In the genomic region with DNA sequence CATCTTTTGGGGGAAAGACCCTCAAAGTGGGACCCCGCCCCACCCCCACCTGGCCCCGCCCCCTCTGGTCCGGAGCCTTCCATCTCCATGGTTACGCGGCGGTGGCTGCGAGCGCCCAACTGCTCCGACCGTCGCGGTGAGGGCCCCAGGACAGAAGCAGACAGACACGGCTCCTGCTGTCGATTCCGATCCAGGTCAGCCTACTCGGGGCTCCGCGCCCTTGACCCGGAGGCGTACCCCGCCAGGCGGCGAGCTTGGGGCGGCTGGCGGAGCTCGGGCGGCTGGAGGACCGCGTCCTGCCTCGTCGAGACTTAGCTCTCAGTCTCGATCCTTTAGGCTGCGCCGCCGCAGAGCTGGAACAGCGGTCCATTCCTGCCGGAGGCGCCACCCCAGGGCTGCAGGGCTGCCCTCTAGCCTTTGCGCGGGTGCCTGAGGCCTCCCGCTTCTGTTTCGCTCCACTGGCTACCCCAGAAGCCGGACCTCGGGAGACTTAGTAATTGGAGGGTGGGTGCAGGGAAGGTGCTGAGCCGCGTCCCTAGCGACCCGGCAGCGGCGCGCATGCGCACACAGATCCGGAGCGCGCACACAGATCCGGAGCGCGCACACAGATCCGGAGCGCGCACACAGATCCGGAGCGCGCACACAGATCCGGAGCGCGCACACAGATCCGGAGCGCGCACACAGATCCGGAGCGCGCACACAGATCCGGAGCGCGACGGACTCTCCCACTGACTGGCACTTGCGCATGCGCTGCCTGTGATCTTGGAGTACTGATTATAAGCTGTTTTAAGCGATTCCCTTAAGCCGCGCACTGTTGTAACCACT, we compare ENCODE assay signal across 8 cellular contexts. TPM values are rescaled to one million over a fixed set of nuclear protein-coding genes. Genes with fewer than 3 reads are reported as not detected.
DNase-seq lines count a peak whose midpoint lies in the region; ATAC-seq and TF ChIP-seq lines count a peak whose summit lies in the region.

A gene with protein sequence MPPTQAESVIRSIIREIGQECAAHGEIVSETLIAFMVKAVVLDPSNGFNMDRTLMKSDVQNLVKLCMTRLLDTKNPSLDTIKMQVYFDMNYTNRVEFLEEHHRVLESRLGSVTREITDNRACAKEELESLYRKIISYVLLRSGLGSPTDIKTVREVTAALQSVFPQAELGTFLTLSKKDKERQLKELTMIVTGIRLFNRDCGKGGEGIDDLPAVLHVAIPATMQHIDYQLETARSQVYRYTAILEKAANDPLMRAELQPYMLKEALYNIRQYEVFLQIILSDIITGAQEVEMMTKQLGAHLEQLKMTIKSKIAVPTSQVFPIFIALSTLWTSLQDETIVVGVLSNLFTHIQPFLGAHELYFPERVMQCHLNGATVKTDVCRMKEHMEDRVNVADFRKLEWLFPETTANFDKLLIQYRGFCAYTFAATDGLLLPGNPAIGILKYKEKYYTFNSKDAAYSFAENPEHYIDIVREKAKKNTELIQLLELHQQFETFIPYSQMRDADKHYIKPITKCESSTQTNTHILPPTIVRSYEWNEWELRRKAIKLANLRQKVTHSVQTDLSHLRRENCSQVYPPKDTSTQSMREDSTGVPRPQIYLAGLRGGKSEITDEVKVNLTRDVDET (plus strand): TSS at position 77 of the 825 bp plus-strand sequence. CDS start 1,868 bp downstream, outside the sequence.

- H3K27ac Mint-ChIP-seq in endodermal cell, result peak within 1 kb of the TSS; percentile 87
- peak within 1 kb of the TSS; percentile 94 for H3K27ac Mint-ChIP-seq in mesothelial cell of epicardium

- TF ChIP-seq CTCF in endodermal cell (conservative IDR thresholded peaks at IDR 0.05), result peak; percentile 44
- TF ChIP-seq CTCF in mesothelial cell of epicardium (IDR thresholded peaks at IDR 0.05; ENCODE audit: unreplicated experiment), result no peak

- peaks cover 7% of the 10 kb centered on the region for H3K27me3 ChIP-seq in endodermal cell (ENCODE audit: control insufficient read depth, insufficient read depth, low read length, poor library complexity, severe bottlenecking)

- H3K27me3 Mint-ChIP-seq in endodermal cell (ENCODE audit: insufficient read depth) (peaks cover 12% of the 10 kb centered on the region), mesothelial cell of epicardium (ENCODE audit: low read depth) (no peaks in the 10 kb centered on the region)

- DNase-seq in COR-L47 (lab: John Stamatoyannopoulos, UW) (peak; percentile 85), HT1080 (ENCODE audit: low read depth) (peak; percentile 81), NOMO-1 treated with DMSO at 0.1 percent for 48 hours (lab: John Stamatoyannopoulos, UW; ENCODE audit: unreplicated experiment) (peak; percentile 77), endodermal cell (peak; percentile 93), mesothelial cell of epicardium (ENCODE audit: low spot score in 2 of 2, unreplicated experiment in 2 of 2) (peak; percentile 71 to 85)
- DNase-seq in activated CD8-positive, alpha-beta memory T cell treated with anti-CD3 and anti-CD28 coated beads, Interleukin-2, amount 50 U/mL, for 24 hours (ENCODE audit: extremely low read depth), result peak; percentile 33
- peak; percentile 44 for DNase-seq in stimulated activated CD8-positive, alpha-beta memory T cell treated with anti-CD3 and anti-CD28 coated beads, Interleukin-15, amount 100 ng/mL, for 24 hours (ENCODE audit: low read depth)

- H3K36me3 Mint-ChIP-seq in endodermal cell (ENCODE audit: low read depth), result no peaks in the 10 kb centered on the region
- H3K36me3 Mint-ChIP-seq in mesothelial cell of epicardium, result no peaks in the 10 kb centered on the region

- peak within 1 kb of the TSS; percentile 92 for H3K4me3 ChIP-seq in endodermal cell (ENCODE audit: low read length)

- ATAC-seq in GM21367 (IDR thresholded peaks at IDR 0.05; ENCODE audit: unreplicated experiment), result peak; percentile 78

- 0 to 1% methylated on average over 33 to 76 of the region's 82 CpGs for WGBS in endodermal cell (ENCODE audit: insufficient coverage in 1 of 2, insufficient read length in 1 of 2), 2 experiments

- H3K4me1 Mint-ChIP-seq in endodermal cell, result peaks cover 2% of the 10 kb centered on the region
- H3K4me1 Mint-ChIP-seq in mesothelial cell of epicardium, result peaks cover 5% of the 10 kb centered on the region

- peak within 1 kb of the TSS; percentile 82 for H3K9ac ChIP-seq in endodermal cell (ENCODE audit: extremely low read depth, low read length, poor library complexity, severe bottlenecking)

- no peaks in the 10 kb centered on the region for H3K4me1 ChIP-seq in endodermal cell (ENCODE audit: control insufficient read depth, insufficient read depth, low read length)

- peak within 1 kb of the TSS; percentile 89 for H3K27ac ChIP-seq in endodermal cell (ENCODE audit: low read depth, low read length)

- peak within 1 kb of the TSS; percentile 69 for H3K4me3 Mint-ChIP-seq in endodermal cell
- H3K4me3 Mint-ChIP-seq in mesothelial cell of epicardium, result peak within 1 kb of the TSS; percentile 85

- H3K9me3 ChIP-seq in endodermal cell (ENCODE audit: control insufficient read depth, low read length), result no peaks in the 10 kb centered on the region

- H3K9me3 Mint-ChIP-seq in endodermal cell (no peaks in the 10 kb centered on the region), mesothelial cell of epicardium (no peaks in the 10 kb centered on the region)

- no peaks in the 10 kb centered on the region for H3K36me3 ChIP-seq in endodermal cell (ENCODE audit: control insufficient read depth, insufficient read depth, low read length)

RNA-seq across cellular contexts. Expression of the gene that starts here (rescaled TPM):
- not detected in 2 replicates for total RNA-seq in HT1080 (2014; rRNA removed; shearing (Covaris generic))
- polyA plus RNA-seq in HT1080 (2015; cell fraction: cytosol; rRNA removed), result 0.14 and 0.16 TPM in 2 replicates
- polyA plus RNA-seq in HT1080 (2015; cell fraction: nucleus; rRNA removed), result 0.16 TPM in 1 of 2 replicates, not detected in the other
- total RNA-seq in endodermal cell (under 1 TPM; 0.22 to 0.29 TPM), mesothelial cell of epicardium (1.0 to 1.6 TPM (median 1.5 TPM) in 3 replicates)
- 1.7 TPM for polyA plus RNA-seq in endodermal cell (2013, experiment 1 of 2)
- polyA plus RNA-seq in endodermal cell (2013, experiment 2 of 2), result 2.2 TPM

Comparison
In these comparisons a context has a peak if more than half of its experiments do, and no peak if none do; other contexts are left out.
1. Peak in every context shown above with its lines: DNase-seq, ATAC-seq, H3K4me3 ChIP-seq and H3K27ac ChIP-seq.
2. Peak in DNase-seq in HT1080; RNA of the gene not detected or under 1 TPM.
3. DNase-seq: peak in every context shown above with its lines; median percentile 93 in endodermal cell; 85 in COR-L47; 81 in HT1080; 78 in mesothelial cell of epicardium; 77 in NOMO-1 treated with DMSO at 0.1 percent for 48 hours; 44 in stimulated activated CD8-positive, alpha-beta memory T cell treated with anti-CD3 and anti-CD28 coated beads, Interleukin-15, amount 100 ng/mL, for 24 hours; 33 in activated CD8-positive, alpha-beta memory T cell treated with anti-CD3 and anti-CD28 coated beads, Interleukin-2, amount 50 U/mL, for 24 hours.